In the genomic region with DNA sequence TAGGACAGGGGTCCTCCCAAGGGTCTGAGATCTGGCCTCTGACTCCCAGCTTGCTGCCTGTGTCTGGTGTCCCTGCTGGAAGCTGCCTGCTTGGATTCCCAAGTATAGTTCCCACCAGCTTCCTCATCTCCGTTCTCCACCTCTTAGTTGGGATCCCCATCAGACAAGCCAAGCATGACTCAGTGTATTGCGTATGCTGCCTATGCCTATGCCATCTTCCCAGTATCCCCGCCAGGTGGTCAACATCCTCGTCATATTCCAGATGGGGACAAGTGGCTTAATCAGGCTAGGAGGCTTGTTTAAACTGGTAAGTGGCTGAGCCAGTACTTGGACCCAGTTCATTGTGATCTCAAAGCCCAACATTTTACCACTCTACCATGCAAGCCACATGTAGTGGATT, we compare ENCODE assay signal across 20 cellular contexts.
"Had no signal": no experiment of that assay in that cellular context is flagged by ENCODE, and none has a peak within 500 bp of the region (broad histone marks: within the 10 kb centered on the region; RNA-seq: fewer than 3 reads in every experiment).

No MANE protein-coding gene starts in this region.

- H3K27ac Mint-ChIP-seq: activated B cell treated with CpG ODN at 0.5 μM for 24 hours; activated CD4-positive, alpha-beta T cell treated with anti-CD3 and anti-CD28 coated beads for 36 hours; activated naive CD4-positive, alpha-beta T cell treated with anti-CD3 and anti-CD28 coated beads for 36 hours; activated naive CD8-positive, alpha-beta T cell treated with anti-CD3 and anti-CD28 coated beads, Interleukin-2, amount 10 ng/mL, durations not matched to agents 7 days and 5 days; activated T-cell treated with anti-CD3 and anti-CD28 coated beads, Interleukin-2, amount 50 U/mL, for 72 hours; nephron progenitor cell; stimulated activated memory B cell treated with anti-CD40 and anti-IgM and Interleukin-4, amounts not matched to agents 10 μg/mL and 1 μg/mL and 100 μg/mL, for 72 hours; type B pancreatic cell had no signal

- H3K4me3 Mint-ChIP-seq: activated B cell treated with CpG ODN at 0.5 μM for 24 hours; activated CD4-positive, alpha-beta T cell treated with anti-CD3 and anti-CD28 coated beads for 36 hours; activated naive CD4-positive, alpha-beta T cell treated with anti-CD3 and anti-CD28 coated beads for 36 hours; activated naive CD8-positive, alpha-beta T cell treated with anti-CD3 and anti-CD28 coated beads, Interleukin-2, amount 10 ng/mL, durations not matched to agents 7 days and 5 days; activated T-cell treated with anti-CD3 and anti-CD28 coated beads, Interleukin-2, amount 50 U/mL, for 72 hours; nephron progenitor cell; stimulated activated memory B cell treated with anti-CD40 and anti-IgM and Interleukin-4, amounts not matched to agents 10 μg/mL and 1 μg/mL and 100 μg/mL, for 72 hours; type B pancreatic cell had no signal

- DNase-seq: activated B cell treated with CpG ODN at 0.5 μM for 24 hours; activated CD4-positive, alpha-beta T cell treated with anti-CD3 and anti-CD28 coated beads for 36 hours; activated CD4-positive, alpha-beta T cell treated with anti-CD3 and anti-CD28 coated beads, Interleukin-2, amount 50 U/mL, for 4 hours; activated effector memory CD4-positive, alpha-beta T cell treated with Interleukin-2 at 50 U/mL for 16 hours; activated naive CD4-positive, alpha-beta T cell treated with anti-CD3 and anti-CD28 coated beads for 36 hours; activated naive CD8-positive, alpha-beta T cell treated with anti-CD3 and anti-CD28 coated beads, Interleukin-2, amount 10 ng/mL, durations not matched to agents 7 days and 5 days; activated T-cell treated with anti-CD3 and anti-CD28 coated beads, Interleukin-2, amount 50 U/mL, for 72 hours; amniotic stem cell; cerebellar nuclear complex; heart right ventricle; lower lobe of right lung; mesendoderm; mucosa of descending colon; nephron progenitor cell; nucleus accumbens; sigmoid colon; stimulated activated CD4-positive, alpha-beta T cell treated with anti-CD3 and anti-CD28 coated beads, Interleukin-15, amount 100 ng/mL, for 24 hours; stomach had no signal

- H3K9me3 Mint-ChIP-seq: activated B cell treated with CpG ODN at 0.5 μM for 24 hours; activated naive CD4-positive, alpha-beta T cell treated with anti-CD3 and anti-CD28 coated beads for 36 hours; activated naive CD8-positive, alpha-beta T cell treated with anti-CD3 and anti-CD28 coated beads, Interleukin-2, amount 10 ng/mL, durations not matched to agents 7 days and 5 days; activated T-cell treated with anti-CD3 and anti-CD28 coated beads, Interleukin-2, amount 50 U/mL, for 72 hours; nephron progenitor cell; stimulated activated memory B cell treated with anti-CD40 and anti-IgM and Interleukin-4, amounts not matched to agents 10 μg/mL and 1 μg/mL and 100 μg/mL, for 72 hours; type B pancreatic cell had no signal

- H3K4me1 Mint-ChIP-seq: activated B cell treated with CpG ODN at 0.5 μM for 24 hours; activated CD4-positive, alpha-beta T cell treated with anti-CD3 and anti-CD28 coated beads for 36 hours; activated naive CD8-positive, alpha-beta T cell treated with anti-CD3 and anti-CD28 coated beads, Interleukin-2, amount 10 ng/mL, durations not matched to agents 7 days and 5 days; stimulated activated memory B cell treated with anti-CD40 and anti-IgM and Interleukin-4, amounts not matched to agents 10 μg/mL and 1 μg/mL and 100 μg/mL, for 72 hours had no signal

- H3K36me3 Mint-ChIP-seq: activated naive CD8-positive, alpha-beta T cell treated with anti-CD3 and anti-CD28 coated beads, Interleukin-2, amount 10 ng/mL, durations not matched to agents 7 days and 5 days; stimulated activated memory B cell treated with anti-CD40 and anti-IgM and Interleukin-4, amounts not matched to agents 10 μg/mL and 1 μg/mL and 100 μg/mL, for 72 hours; type B pancreatic cell had no signal
